Comparison of ENCODE assay signal across 5 cellular contexts in the genomic region with DNA sequence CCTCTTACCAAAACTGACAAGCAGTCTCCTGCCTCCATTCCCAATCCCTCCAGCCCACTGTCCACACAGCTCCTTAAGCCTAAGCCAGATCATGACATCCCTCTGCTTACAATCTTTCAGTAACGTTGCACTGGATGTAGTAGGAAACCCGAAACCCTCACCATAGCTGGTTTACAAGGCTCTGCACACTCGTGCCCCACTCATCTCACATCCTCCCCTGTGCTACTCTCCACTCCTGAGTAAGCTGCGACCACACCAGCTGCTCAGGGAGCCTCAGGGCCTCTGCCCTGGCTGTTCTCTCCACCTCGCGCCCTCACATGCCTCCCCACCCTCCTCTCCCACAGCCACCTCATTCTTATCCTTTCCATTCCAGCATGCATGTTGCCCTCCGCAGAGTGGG.
DNase-seq lines count a peak whose midpoint lies in the region; ATAC-seq and TF ChIP-seq lines count a peak whose summit lies in the region.
"Not testable (repeated sequence)": the region's sequence is repeated elsewhere in the genome, so short reads cannot be mapped to it uniquely, and the experiment has no call there.

No MANE protein-coding gene starts in this region.

- not testable (repeated sequence) for H2AFZ ChIP-seq in DND-41 (ENCODE audit: low read depth, low read length); IMR-90 (replicated peaks; ENCODE audit: low read length, poor library complexity); PC-3 (ENCODE audit: low read length)

- not testable (repeated sequence) for DNase-seq in DND-41; IMR-90; PC-3; lower lobe of right lung; stimulated activated effector memory CD8-positive, alpha-beta T cell treated with anti-CD3 and anti-CD28 coated beads, Interleukin-12 subunit alpha, Interleukin-12 subunit beta, amount 100 ng/mL, for 72 hours (ENCODE audit: low spot score in 2 of 2)

- not testable (repeated sequence) for H3K79me1 ChIP-seq in IMR-90 (ENCODE audit: low read depth in 1 of 2, low read length in 2 of 2)

- not testable (repeated sequence) for H3K14ac ChIP-seq in IMR-90 (replicated peaks; ENCODE audit: low read depth, low read length)

- not testable (repeated sequence) for H3K4me1 ChIP-seq in DND-41 (ENCODE audit: insufficient read depth, low read length); IMR-90 (ENCODE audit: control insufficient read depth, insufficient read depth, low read length); PC-3 (ENCODE audit: insufficient read depth, low read length); lower lobe of right lung

- intact Hi-C loops in IMR-90 (cut with micrococcal nuclease); PC-3 (cut with micrococcal nuclease); lower lobe of right lung (cut with DNase I): not testable (repeated sequence)

- not testable (repeated sequence) for H2BK20ac ChIP-seq in IMR-90 (ENCODE audit: low read depth, low read length)

- not testable (repeated sequence) for H2BK15ac ChIP-seq in IMR-90 (ENCODE audit: low read depth, low read length)

- H3K9me3 Mint-ChIP-seq in stimulated activated effector memory CD8-positive, alpha-beta T cell treated with anti-CD3 and anti-CD28 coated beads, Interleukin-12 subunit alpha, Interleukin-12 subunit beta, amount 100 ng/mL, for 72 hours, result not testable (repeated sequence)

- not testable (repeated sequence) for TF ChIP-seq CTCF in DND-41 (IDR thresholded peaks at IDR 0.05; ENCODE audit: borderline replicate concordance, extremely low read depth, low read length, poor library complexity, severe bottlenecking); IMR-90 (conservative IDR thresholded peaks at IDR 0.05; ENCODE audit: low read depth, low read length); PC-3 (conservative IDR thresholded peaks at IDR 0.05; ENCODE audit: low read depth, low read length); lower lobe of right lung (IDR thresholded peaks at IDR 0.05)

- not testable (repeated sequence) for H3K4me3 Mint-ChIP-seq in stimulated activated effector memory CD8-positive, alpha-beta T cell treated with anti-CD3 and anti-CD28 coated beads, Interleukin-12 subunit alpha, Interleukin-12 subunit beta, amount 100 ng/mL, for 72 hours

- H3K9me1 ChIP-seq in IMR-90 (ENCODE audit: insufficient read depth, low read length), result not testable (repeated sequence)

- not testable (repeated sequence) for H3K9me2 ChIP-seq in PC-3 (replicated peaks; ENCODE audit: low read length)

- H3K9me3 ChIP-seq in DND-41 (ENCODE audit: insufficient read depth, low read length, severe bottlenecking); IMR-90 (ENCODE audit: control insufficient read depth, insufficient read depth, low read length); PC-3 (ENCODE audit: low read length); lower lobe of right lung: not testable (repeated sequence)

- not testable (repeated sequence) for H3K36me3 Mint-ChIP-seq in stimulated activated effector memory CD8-positive, alpha-beta T cell treated with anti-CD3 and anti-CD28 coated beads, Interleukin-12 subunit alpha, Interleukin-12 subunit beta, amount 100 ng/mL, for 72 hours

- not testable (repeated sequence) for H3K4ac ChIP-seq in IMR-90 (ENCODE audit: low read depth, low read length)

- peak; percentile 79 for ATAC-seq in DND-41 (ENCODE audit: insufficient read depth, low read depth)
- ATAC-seq in IMR-90 (ENCODE audit: low read depth), result peak; percentile 82
- peak; percentile 37 for ATAC-seq in PC-3
- peak; percentile 17 to 19 for ATAC-seq in lower lobe of right lung
- ATAC-seq in stimulated activated effector memory CD8-positive, alpha-beta T cell treated with anti-CD3 and anti-CD28 coated beads, Interleukin-12 subunit alpha, Interleukin-12 subunit beta, amount 100 ng/mL, for 72 hours, result peak; percentile 40

- H2AK9ac ChIP-seq in IMR-90 (replicated peaks; ENCODE audit: low read depth, low read length, poor library complexity), result not testable (repeated sequence)

- POLR2A ChIA-PET in IMR-90 (lab: Charles Lee; ENCODE audit: unreplicated experiment); PC-3 (lab: Charles Lee; ENCODE audit: unreplicated experiment): not testable (repeated sequence)

- H4K8ac ChIP-seq in IMR-90 (ENCODE audit: low read depth in 2 of 2, low read length in 2 of 2), result not testable (repeated sequence)

- dilution Hi-C loops in IMR-90 (cut with HindIII; ENCODE audit: low sequenced_read_pairs, unreplicated experiment), result not testable (repeated sequence)

- H4K5ac ChIP-seq in IMR-90 (ENCODE audit: low read depth, low read length), result not testable (repeated sequence)

- not testable (repeated sequence) for TF ChIP-seq RAD21 in IMR-90 (IDR thresholded peaks at IDR 0.05; ENCODE audit: low read length)

- H2BK5ac ChIP-seq in IMR-90 (ENCODE audit: low read depth, low read length, poor library complexity, severe bottlenecking), result not testable (repeated sequence)

- not testable (repeated sequence) for H2BK120ac ChIP-seq in IMR-90 (ENCODE audit: low read depth, low read length)

- H3K79me2 ChIP-seq in DND-41 (ENCODE audit: insufficient read depth, low read length); PC-3 (ENCODE audit: low read length): not testable (repeated sequence)

- H3K4me2 ChIP-seq in DND-41 (ENCODE audit: insufficient read depth, low read length); IMR-90 (ENCODE audit: low read depth, low read length); PC-3 (ENCODE audit: low read length): not testable (repeated sequence)

- not testable (repeated sequence) for H3K27me3 ChIP-seq in DND-41 (ENCODE audit: insufficient read depth, low read length, poor library complexity); IMR-90 (ENCODE audit: control insufficient read depth, insufficient read depth, low read length); PC-3 (ENCODE audit: low read length); lower lobe of right lung (ENCODE audit: low read depth)

- TF ChIP-seq POLR2A in IMR-90 (IDR thresholded peaks at IDR 0.05; ENCODE audit: low read depth, low read length), result not testable (repeated sequence)

- not testable (repeated sequence) for H4K20me1 ChIP-seq in DND-41 (ENCODE audit: insufficient read depth, low read length); IMR-90 (ENCODE audit: insufficient read depth, low read length); PC-3 (ENCODE audit: low read length)

- BruUV-seq in IMR-90 (replicated peaks; lab: Mats Ljungman, UMichigan); PC-3 (replicated peaks; lab: Mats Ljungman, UMichigan): not testable (repeated sequence)

- H3K27ac Mint-ChIP-seq in stimulated activated effector memory CD8-positive, alpha-beta T cell treated with anti-CD3 and anti-CD28 coated beads, Interleukin-12 subunit alpha, Interleukin-12 subunit beta, amount 100 ng/mL, for 72 hours, result not testable (repeated sequence)

- H2AK5ac ChIP-seq in IMR-90 (ENCODE audit: low read depth, low read length), result not testable (repeated sequence)

- not testable (repeated sequence) for H3K27ac ChIP-seq in DND-41 (ENCODE audit: low read length); IMR-90 (ENCODE audit: insufficient read depth, low read length); PC-3 (ENCODE audit: low read length); lower lobe of right lung

- H3K18ac ChIP-seq in IMR-90 (ENCODE audit: low read depth, low read length), result not testable (repeated sequence)

- H3F3A ChIP-seq in PC-3 (ENCODE audit: low read length, unreplicated experiment), result not testable (repeated sequence)

- in situ Hi-C loops in IMR-90 (cut with MboI; ENCODE audit: low sequenced_read_pairs), result not testable (repeated sequence)

- not testable (repeated sequence) for H3K56ac ChIP-seq in IMR-90 (ENCODE audit: extremely low read depth, insufficient read depth, low read length)

- CTCF ChIA-PET in IMR-90 (lab: Yijun Ruan, JAX); PC-3 (lab: Charles Lee): not testable (repeated sequence)

- no CpG with 5 or more reads among the region's 7 CpGs for WGBS in IMR-90 (ENCODE audit: extremely low coverage in 2 of 2, insufficient read length in 1 of 2), 2 experiments

- not testable (repeated sequence) for H3K4me3 ChIP-seq in DND-41 (ENCODE audit: low read depth in 1 of 2, low read length in 2 of 2); IMR-90 (ENCODE audit: insufficient read depth, low read depth, low read length); PC-3 (ENCODE audit: low read length); lower lobe of right lung

- not testable (repeated sequence) for H3K4me1 Mint-ChIP-seq in stimulated activated effector memory CD8-positive, alpha-beta T cell treated with anti-CD3 and anti-CD28 coated beads, Interleukin-12 subunit alpha, Interleukin-12 subunit beta, amount 100 ng/mL, for 72 hours

- not testable (repeated sequence) for H4K91ac ChIP-seq in IMR-90 (ENCODE audit: insufficient read depth, low read depth, low read length)

- not testable (repeated sequence) for H3K9ac ChIP-seq in DND-41 (ENCODE audit: low read depth, low read length); IMR-90 (ENCODE audit: low read depth, low read length); PC-3 (ENCODE audit: low read length)

- not testable (repeated sequence) for H3K23ac ChIP-seq in IMR-90 (ENCODE audit: low read depth, low read length)

- not testable (repeated sequence) for H3K36me3 ChIP-seq in DND-41 (ENCODE audit: insufficient read depth, low read length); IMR-90 (ENCODE audit: control insufficient read depth, insufficient read depth, low read length); PC-3 (ENCODE audit: low read depth, low read length); lower lobe of right lung

Comparison
In these comparisons a context has a peak if more than half of its experiments do, and no peak if none do; other contexts are left out.
1. ATAC-seq: peak in every context shown above with its lines; median percentile 82 in IMR-90; 79 in DND-41; 40 in stimulated activated effector memory CD8-positive, alpha-beta T cell treated with anti-CD3 and anti-CD28 coated beads, Interleukin-12 subunit alpha, Interleukin-12 subunit beta, amount 100 ng/mL, for 72 hours; 37 in PC-3; 18 in lower lobe of right lung.